In genomic region chrX:31112226-31112999, GRCh38 we compare ENCODE assay signal across 19 cellular contexts. TPM values are rescaled to one million over a fixed set of nuclear protein-coding genes. Genes with fewer than 3 reads are reported as not detected.
"Had no signal": no experiment of that assay in that cellular context is flagged by ENCODE, and none has a peak within 500 bp of the region (broad histone marks: within the 10 kb centered on the region; RNA-seq: fewer than 3 reads in every experiment).

No MANE protein-coding gene starts in this region.

- H3K27me3 Mint-ChIP-seq: activated B cell treated with CpG ODN at 0.5 μM for 24 hours; activated naive CD8-positive, alpha-beta T cell treated with anti-CD3 and anti-CD28 coated beads, Interleukin-2, amount 10 ng/mL, durations not matched to agents 7 days and 5 days had no signal

- H3K4me1 Mint-ChIP-seq: activated B cell treated with CpG ODN at 0.5 μM for 24 hours; activated naive CD8-positive, alpha-beta T cell treated with anti-CD3 and anti-CD28 coated beads, Interleukin-2, amount 10 ng/mL, durations not matched to agents 7 days and 5 days; naive thymus-derived CD8-positive, alpha-beta T cell; stimulated activated memory B cell treated with anti-CD40 and anti-IgM and Interleukin-4, amounts not matched to agents 10 μg/mL and 1 μg/mL and 100 μg/mL, for 72 hours had no signal

- H3K36me3 Mint-ChIP-seq: activated naive CD8-positive, alpha-beta T cell treated with anti-CD3 and anti-CD28 coated beads, Interleukin-2, amount 10 ng/mL, durations not matched to agents 7 days and 5 days; naive thymus-derived CD8-positive, alpha-beta T cell; stimulated activated memory B cell treated with anti-CD40 and anti-IgM and Interleukin-4, amounts not matched to agents 10 μg/mL and 1 μg/mL and 100 μg/mL, for 72 hours had no signal

- H3K9me3 Mint-ChIP-seq: activated B cell treated with CpG ODN at 0.5 μM for 24 hours; activated CD4-positive, alpha-beta T cell treated with anti-CD3 and anti-CD28 coated beads, Interleukin-2, amount 10 ng/mL, durations not matched to agents 7 days and 5 days; activated naive CD8-positive, alpha-beta T cell treated with anti-CD3 and anti-CD28 coated beads, Interleukin-2, amount 10 ng/mL, durations not matched to agents 7 days and 5 days; stimulated activated memory B cell treated with anti-CD40 and anti-IgM and Interleukin-4, amounts not matched to agents 10 μg/mL and 1 μg/mL and 100 μg/mL, for 72 hours had no signal

- H3K27ac Mint-ChIP-seq: activated B cell treated with CpG ODN at 0.5 μM for 24 hours; activated CD4-positive, alpha-beta T cell treated with anti-CD3 and anti-CD28 coated beads, Interleukin-2, amount 10 ng/mL, durations not matched to agents 7 days and 5 days; activated naive CD8-positive, alpha-beta T cell treated with anti-CD3 and anti-CD28 coated beads, Interleukin-2, amount 10 ng/mL, durations not matched to agents 7 days and 5 days; naive thymus-derived CD8-positive, alpha-beta T cell; stimulated activated memory B cell treated with anti-CD40 and anti-IgM and Interleukin-4, amounts not matched to agents 10 μg/mL and 1 μg/mL and 100 μg/mL, for 72 hours had no signal

- DNase-seq: activated B cell treated with CpG ODN at 0.5 μM for 24 hours; activated CD4-positive, alpha-beta T cell treated with anti-CD3 and anti-CD28 coated beads, Interleukin-2, amount 10 ng/mL, durations not matched to agents 7 days and 5 days; activated gamma-delta T cell; activated naive CD8-positive, alpha-beta T cell treated with anti-CD3 and anti-CD28 coated beads, Interleukin-2, amount 10 ng/mL, durations not matched to agents 7 days and 5 days; activated T-cell treated with anti-CD3 and anti-CD28 coated beads, Interleukin-2, amount 50 U/mL, for 1 hour; aorta; islet precursor cell; naive thymus-derived CD8-positive, alpha-beta T cell; stimulated activated CD4-positive, alpha-beta T cell treated with anti-CD3 and anti-CD28 coated beads, Interleukin-12 subunit alpha, Interleukin-12 subunit beta, amount 100 ng/mL, for 4 hours; substantia nigra; uterus had no signal

- H3K4me3 Mint-ChIP-seq: activated B cell treated with CpG ODN at 0.5 μM for 24 hours; activated CD4-positive, alpha-beta T cell treated with anti-CD3 and anti-CD28 coated beads, Interleukin-2, amount 10 ng/mL, durations not matched to agents 7 days and 5 days; activated naive CD8-positive, alpha-beta T cell treated with anti-CD3 and anti-CD28 coated beads, Interleukin-2, amount 10 ng/mL, durations not matched to agents 7 days and 5 days; naive thymus-derived CD8-positive, alpha-beta T cell; stimulated activated memory B cell treated with anti-CD40 and anti-IgM and Interleukin-4, amounts not matched to agents 10 μg/mL and 1 μg/mL and 100 μg/mL, for 72 hours had no signal

- ATAC-seq: esophagus mucosa; left lobe of liver; naive thymus-derived CD8-positive, alpha-beta T cell; stimulated activated memory B cell treated with anti-CD40 and anti-IgM and Interleukin-4, amounts not matched to agents 10 μg/mL and 1 μg/mL and 100 μg/mL, for 72 hours had no signal

RNA-seq across cellular contexts. Expression of gene FTHL17, which starts 40.6 kb away (rescaled TPM):
- total RNA-seq: activated B cell treated with CpG ODN at 0.5 μM for 24 hours; activated CD4-positive, alpha-beta T cell treated with anti-CD3 and anti-CD28 coated beads, Interleukin-2, amount 10 ng/mL, durations not matched to agents 7 days and 5 days; activated naive CD8-positive, alpha-beta T cell treated with anti-CD3 and anti-CD28 coated beads, Interleukin-2, amount 10 ng/mL, durations not matched to agents 7 days and 5 days; aorta; breast epithelium; cerebellum; esophagus mucosa; left lobe of liver; mononuclear cell; naive thymus-derived CD8-positive, alpha-beta T cell; T-helper 2 cell treated with Interferon-gamma antibody and Interleukin-4, amounts not matched to agents 100 ng/mL and 5 ng/mL, for 36 hours; tibial nerve; uterus had no signal
